In the genomic region with DNA sequence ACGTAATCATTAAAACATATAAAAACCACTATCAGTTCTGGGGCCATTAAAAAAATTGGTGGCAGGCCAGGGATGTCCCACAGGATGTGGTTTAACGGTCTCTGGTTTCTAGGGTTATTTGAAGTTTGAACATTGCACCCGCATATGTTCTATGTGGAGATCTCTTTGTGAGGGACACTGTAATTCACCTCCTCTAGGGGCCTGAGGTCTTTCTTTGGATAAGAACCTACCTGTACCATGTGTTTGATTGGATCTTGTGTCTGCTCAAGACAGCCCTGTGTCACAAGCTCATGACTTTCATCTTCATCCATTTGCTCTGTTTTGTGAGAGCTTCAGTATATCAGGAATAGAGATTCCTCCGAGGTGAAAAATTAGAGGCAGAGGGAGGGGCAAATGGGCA, we compare ENCODE assay signal across 22 cellular contexts.
DNase-seq lines count a peak whose midpoint lies in the region; ATAC-seq and TF ChIP-seq lines count a peak whose summit lies in the region.
"Had no signal": no experiment of that assay in that cellular context is flagged by ENCODE, and none has a peak within 500 bp of the region (broad histone marks: within the 10 kb centered on the region; RNA-seq: fewer than 3 reads in every experiment).

No MANE protein-coding gene starts in this region.

- peak overlapping the region; percentile 57 for H3K4me2 ChIP-seq in OCI-LY7 (ENCODE audit: low read length)
- H3K4me2 ChIP-seq: PC-9 had no signal

- no peaks in the 10 kb centered on the region for H3K79me2 ChIP-seq in OCI-LY7 (ENCODE audit: insufficient read depth, low read depth, low read length)

- intact Hi-C loops in OCI-LY7 (cut with micrococcal nuclease; ENCODE audit: unreplicated experiment): no loop called here
- intact Hi-C loops in aorta (cut with DNase I): no loop called here

- POLR2A ChIA-PET in OCI-LY7 (lab: Charles Lee) (interaction anchor here (0.8 kb wide), 1 partner anchor 12 kb away, joined by 3 read pairs; no protein-coding TSS in a partner anchor), GM10248 (lab: Yijun Ruan, JAX) (no interaction called here)

- H3K4me1 Mint-ChIP-seq in activated naive CD8-positive, alpha-beta T cell treated with anti-CD3 and anti-CD28 coated beads, Interleukin-2, amount 50 U/mL, for 24 hours: peaks cover 35% of the 10 kb centered on the region
- peaks cover 35% of the 10 kb centered on the region for H3K4me1 Mint-ChIP-seq in activated naive CD8-positive, alpha-beta T cell treated with anti-CD3 and anti-CD28 coated beads for 36 hours
- H3K4me1 Mint-ChIP-seq in immature natural killer cell: peaks cover 52 to 59% of the 10 kb centered on the region in 2 donors

- H3K9me2 ChIP-seq in OCI-LY7 (ENCODE audit: insufficient read depth, low read length): no peaks in the 10 kb centered on the region

- H3K27ac ChIP-seq in OCI-LY7 (ENCODE audit: low read depth, low read length, poor library complexity, severe bottlenecking) (no peak overlapping the region), aorta (ENCODE audit: low read depth in 1 of 2, low read length in 2 of 2) (no peak overlapping the region)
- H3K27ac ChIP-seq: PC-9, SJSA1 had no signal

- peaks cover 91% of the 10 kb centered on the region for H3K4me1 ChIP-seq in OCI-LY7 (ENCODE audit: insufficient read depth, low read length, poor library complexity, severe bottlenecking)
- no peaks in the 10 kb centered on the region for H3K4me1 ChIP-seq in aorta (ENCODE audit: control insufficient read depth in 1 of 2, insufficient read depth in 2 of 2, low read length in 2 of 2)

- H3K36me3 Mint-ChIP-seq in activated naive CD8-positive, alpha-beta T cell treated with anti-CD3 and anti-CD28 coated beads, Interleukin-2, amount 50 U/mL, for 24 hours (ENCODE audit: low read depth): no peaks in the 10 kb centered on the region
- no peaks in the 10 kb centered on the region for H3K36me3 Mint-ChIP-seq in activated naive CD8-positive, alpha-beta T cell treated with anti-CD3 and anti-CD28 coated beads for 36 hours
- H3K36me3 Mint-ChIP-seq in immature natural killer cell: no peaks in the 10 kb centered on the region

- CTCF ChIA-PET in OCI-LY7 (lab: Charles Lee; ENCODE audit: unreplicated experiment) (interaction anchor here (1.0 kb wide), 1 partner anchor 28 kb away, joined by 4 read pairs; no protein-coding TSS in a partner anchor), GM10248 (lab: Yijun Ruan, JAX) (interaction anchor here (2.4 to 13.8 kb wide), 2 partner anchors 8 to 25 kb away, joined by 16 to 137 read pairs; no protein-coding TSS in a partner anchor)

- no peak for ATAC-seq in activated naive CD8-positive, alpha-beta T cell treated with anti-CD3 and anti-CD28 coated beads, Interleukin-2, amount 50 U/mL, for 24 hours
- ATAC-seq in GM19328 (IDR thresholded peaks at IDR 0.05; ENCODE audit: unreplicated experiment) (no peak), GM21360 (IDR thresholded peaks at IDR 0.05; ENCODE audit: unreplicated experiment) (no peak), aorta (ENCODE audit: low FRiP score) (no peak)
- ATAC-seq: GM12878, Right ventricle myocardium inferior had no signal

- peaks cover 0 to 6% of the 10 kb centered on the region in 2 donors for H3K27me3 ChIP-seq in aorta (ENCODE audit: control insufficient read depth in 1 of 2, insufficient read depth in 2 of 2, low read length in 1 of 2)

- DNase-seq in activated naive CD8-positive, alpha-beta T cell treated with anti-CD3 and anti-CD28 coated beads, Interleukin-2, amount 50 U/mL, for 24 hours: no peak
- no peak for DNase-seq in activated naive CD8-positive, alpha-beta T cell treated with anti-CD3 and anti-CD28 coated beads for 36 hours
- DNase-seq in OCI-LY7 (ENCODE audit: low spot score) (peak; percentile 35), immature natural killer cell (peak; percentile 34 to 36 (median 35)), aorta (no peak), GM10248 (ENCODE audit: extremely low spot score) (no peak)
- DNase-seq: 8988T; ACHN; CD4-positive, alpha-beta T cell; HCEC 1CT; IMR-90; KG1; NCI-H2029; NCI-H446; NCI-H524 treated with DMSO at 0.1 percent for 48 hours; NCI-H774; PC-9 had no signal

- H2AFZ ChIP-seq in OCI-LY7 (ENCODE audit: low read length): peak overlapping the region; percentile 44
- H2AFZ ChIP-seq: PC-9 had no signal

- H3K4me3 ChIP-seq in OCI-LY7 (ENCODE audit: low read depth, low read length, poor library complexity, severe bottlenecking): no peak overlapping the region
- no peak overlapping the region for H3K4me3 ChIP-seq in aorta (ENCODE audit: low read length in 2 of 2)
- H3K4me3 ChIP-seq: GM12878, PC-9, SJSA1 had no signal

- BruUV-seq in OCI-LY7 (replicated peaks; lab: Mats Ljungman, UMichigan): no TSS peak

- WGBS in aorta, 2 donors: 68 to 71% methylated on average over 4 of the region's 4 CpGs

- no peaks in the 10 kb centered on the region for H3K36me3 ChIP-seq in OCI-LY7 (ENCODE audit: insufficient read depth, low read length)
- no peaks in the 10 kb centered on the region for H3K36me3 ChIP-seq in aorta (ENCODE audit: control insufficient read depth in 1 of 2, insufficient read depth in 2 of 2, low read length in 1 of 2)
- H3K36me3 ChIP-seq: SJSA1 had no signal

- no peaks in the 10 kb centered on the region for H3K9me3 Mint-ChIP-seq in activated naive CD8-positive, alpha-beta T cell treated with anti-CD3 and anti-CD28 coated beads, Interleukin-2, amount 50 U/mL, for 24 hours
- H3K9me3 Mint-ChIP-seq in activated naive CD8-positive, alpha-beta T cell treated with anti-CD3 and anti-CD28 coated beads for 36 hours: no peaks in the 10 kb centered on the region
- H3K9me3 Mint-ChIP-seq in immature natural killer cell: no peaks in the 10 kb centered on the region
- H3K9me3 Mint-ChIP-seq: CD4-positive, alpha-beta T cell had no signal

- TF ChIP-seq CTCF in OCI-LY7 (conservative IDR thresholded peaks at IDR 0.05; ENCODE audit: low read length) (no peak), GM10248 (IDR thresholded peaks at IDR 0.05; ENCODE audit: control extremely low read depth, extremely low read depth, low read depth, missing control alignments) (no peak)

- H3K27me3 Mint-ChIP-seq in activated naive CD8-positive, alpha-beta T cell treated with anti-CD3 and anti-CD28 coated beads, Interleukin-2, amount 50 U/mL, for 24 hours: no peaks in the 10 kb centered on the region
- H3K27me3 Mint-ChIP-seq in activated naive CD8-positive, alpha-beta T cell treated with anti-CD3 and anti-CD28 coated beads for 36 hours: peaks cover 4% of the 10 kb centered on the region
- peaks cover 3 to 8% (median 6%) of the 10 kb centered on the region in 3 donors for H3K27me3 Mint-ChIP-seq in immature natural killer cell (ENCODE audit: low read depth in 3 of 3)
- H3K27me3 Mint-ChIP-seq: CD4-positive, alpha-beta T cell had no signal

- H3K27ac Mint-ChIP-seq in activated naive CD8-positive, alpha-beta T cell treated with anti-CD3 and anti-CD28 coated beads, Interleukin-2, amount 50 U/mL, for 24 hours: peak overlapping the region; percentile 29
- no peak overlapping the region for H3K27ac Mint-ChIP-seq in activated naive CD8-positive, alpha-beta T cell treated with anti-CD3 and anti-CD28 coated beads for 36 hours
- H3K27ac Mint-ChIP-seq in immature natural killer cell: peak overlapping the region in 1 of 6 donors; percentile 81
- H3K27ac Mint-ChIP-seq: CD4-positive, alpha-beta T cell had no signal

- H3K9me3 ChIP-seq in OCI-LY7 (ENCODE audit: low read length): no peaks in the 10 kb centered on the region
- H3K9me3 ChIP-seq in aorta (ENCODE audit: control insufficient read depth, low read length): no peaks in the 10 kb centered on the region
- H3K9me3 ChIP-seq: SJSA1 had no signal

- no peak overlapping the region for H3K4me3 Mint-ChIP-seq in activated naive CD8-positive, alpha-beta T cell treated with anti-CD3 and anti-CD28 coated beads, Interleukin-2, amount 50 U/mL, for 24 hours
- no peak overlapping the region for H3K4me3 Mint-ChIP-seq in activated naive CD8-positive, alpha-beta T cell treated with anti-CD3 and anti-CD28 coated beads for 36 hours
- H3K4me3 Mint-ChIP-seq in immature natural killer cell: peak overlapping the region in 3 of 5 donors; percentile 19 to 47 (median 28)
- H3K4me3 Mint-ChIP-seq: CD4-positive, alpha-beta T cell had no signal

- no peaks in the 10 kb centered on the region for H4K20me1 ChIP-seq in OCI-LY7 (ENCODE audit: insufficient read depth, low read length)

Comparison
In these comparisons a context has a peak if more than half of its experiments do, and no peak if none do; other contexts are left out.
1. DNase-seq: peak in OCI-LY7 (single experiment) and immature natural killer cell (3 of 3); none in activated naive CD8-positive, alpha-beta T cell treated with anti-CD3 and anti-CD28 coated beads, Interleukin-2, amount 50 U/mL, for 24 hours (single experiment), activated naive CD8-positive, alpha-beta T cell treated with anti-CD3 and anti-CD28 coated beads for 36 hours (single experiment), aorta (0 of 2) and GM10248 (single experiment).
2. H3K4me3 Mint-ChIP-seq: peak in immature natural killer cell (3 of 5); none in activated naive CD8-positive, alpha-beta T cell treated with anti-CD3 and anti-CD28 coated beads, Interleukin-2, amount 50 U/mL, for 24 hours (single experiment) and activated naive CD8-positive, alpha-beta T cell treated with anti-CD3 and anti-CD28 coated beads for 36 hours (single experiment).